Comparison of ENCODE assay signal across 8 cellular contexts in genomic region chr4:103198111-103198765, GRCh38. TPM values are rescaled to one million over a fixed set of nuclear protein-coding genes. Genes with fewer than 3 reads are reported as not detected.
DNase-seq lines count a peak whose midpoint lies in the region; ATAC-seq and TF ChIP-seq lines count a peak whose summit lies in the region.

Gene CENPE (minus strand): TSS chr4:103198343. CDS start chr4:103198319, 24 bp downstream.

- peaks cover 19% of the 10 kb centered on the region for H3K4me1 Mint-ChIP-seq in activated naive CD8-positive, alpha-beta T cell treated with anti-CD3 and anti-CD28 coated beads, Interleukin-2, amount 10 ng/mL, durations not matched to agents 7 days and 5 days

- H3K4me3 ChIP-seq in GM12865 (ENCODE audit: low read depth, low read length), result peak within 1 kb of the TSS; percentile 86
- peak within 1 kb of the TSS; percentile 52 to 82 (median 70) for H3K4me3 ChIP-seq in heart right ventricle
- peak within 1 kb of the TSS; percentile 87 for H3K4me3 ChIP-seq in upper lobe of right lung

- ATAC-seq in HG02642 (IDR thresholded peaks at IDR 0.05; ENCODE audit: poor library complexity, unreplicated experiment), result peak; percentile 98
- ATAC-seq in activated naive CD8-positive, alpha-beta T cell treated with anti-CD3 and anti-CD28 coated beads, Interleukin-2, amount 10 ng/mL, durations not matched to agents 7 days and 5 days (ENCODE audit: low read depth), result peak; percentile 89
- peak; percentile 92 to 99 (median 98) for ATAC-seq in heart right ventricle
- peak; percentile 96 for ATAC-seq in upper lobe of right lung

- peaks cover 5% of the 10 kb centered on the region for H3K27me3 Mint-ChIP-seq in activated naive CD8-positive, alpha-beta T cell treated with anti-CD3 and anti-CD28 coated beads, Interleukin-2, amount 10 ng/mL, durations not matched to agents 7 days and 5 days

- DNase-seq in GM12865 (ENCODE audit: low read depth) (peak; percentile 93), NCI-H1105 (lab: John Stamatoyannopoulos, UW) (peak; percentile 69), SW 1271 (lab: John Stamatoyannopoulos, UW) (peak; percentile 42 to 72), heart right ventricle (peak; percentile 85 to 89), posterior cingulate gyrus (peak; percentile 61 to 96 (median 78)), upper lobe of right lung (peak; percentile 92)
- peak; percentile 91 for DNase-seq in activated naive CD8-positive, alpha-beta T cell treated with anti-CD3 and anti-CD28 coated beads, Interleukin-2, amount 10 ng/mL, durations not matched to agents 7 days and 5 days

- H3K4me1 ChIP-seq in heart right ventricle, result peaks cover 0 to 16% (median 6%) of the 10 kb centered on the region in 9 donors
- H3K4me1 ChIP-seq in upper lobe of right lung, result no peaks in the 10 kb centered on the region

- TF ChIP-seq CTCF in GM12865 (IDR thresholded peaks at IDR 0.05; ENCODE audit: insufficient read depth, low read depth, low read length, missing control alignments), result no peak
- no peak for TF ChIP-seq CTCF in heart right ventricle (IDR thresholded peaks at IDR 0.05)
- TF ChIP-seq CTCF in upper lobe of right lung (IDR thresholded peaks at IDR 0.05), result no peak

- H3K9me3 Mint-ChIP-seq in activated naive CD8-positive, alpha-beta T cell treated with anti-CD3 and anti-CD28 coated beads, Interleukin-2, amount 10 ng/mL, durations not matched to agents 7 days and 5 days, result no peaks in the 10 kb centered on the region

- H3K36me3 Mint-ChIP-seq in activated naive CD8-positive, alpha-beta T cell treated with anti-CD3 and anti-CD28 coated beads, Interleukin-2, amount 10 ng/mL, durations not matched to agents 7 days and 5 days, result peaks cover 32% of the 10 kb centered on the region

- peak within 1 kb of the TSS in 8 of 10 donors; percentile 21 to 83 (median 60) for H3K27ac ChIP-seq in heart right ventricle
- peak within 1 kb of the TSS; percentile 76 for H3K27ac ChIP-seq in upper lobe of right lung

- intact Hi-C loops in heart right ventricle (cut with DNase I) (no loop called here), posterior cingulate gyrus (cut with DNase I) (no loop called here), upper lobe of right lung (cut with DNase I) (no loop called here)

- H3K9me3 ChIP-seq in heart right ventricle, result no peaks in the 10 kb centered on the region
- no peaks in the 10 kb centered on the region for H3K9me3 ChIP-seq in upper lobe of right lung

- H3K27ac Mint-ChIP-seq in activated naive CD8-positive, alpha-beta T cell treated with anti-CD3 and anti-CD28 coated beads, Interleukin-2, amount 10 ng/mL, durations not matched to agents 7 days and 5 days, result peak within 1 kb of the TSS; percentile 98

- peak within 1 kb of the TSS; percentile 90 for H3K4me3 Mint-ChIP-seq in activated naive CD8-positive, alpha-beta T cell treated with anti-CD3 and anti-CD28 coated beads, Interleukin-2, amount 10 ng/mL, durations not matched to agents 7 days and 5 days

- H3K36me3 ChIP-seq in heart right ventricle (peaks cover 0 to 22% (median 0%) of the 10 kb centered on the region in 9 donors), upper lobe of right lung (no peaks in the 10 kb centered on the region)

- WGBS in heart right ventricle, 2 donors, result 0 to 1% methylated on average over 44 of the region's 44 CpGs

- H3K27me3 ChIP-seq in heart right ventricle (peaks cover 0 to 5% (median 0%) of the 10 kb centered on the region in 7 donors), upper lobe of right lung (no peaks in the 10 kb centered on the region)

- POLR2A ChIA-PET in activated naive CD8-positive, alpha-beta T cell treated with anti-CD3 and anti-CD28 coated beads, Interleukin-2, amount 10 ng/mL, durations not matched to agents 7 days and 5 days (lab: Charles Lee), result no interaction called here

RNA-seq across cellular contexts. Expression of gene CENPE, which starts in this region (rescaled TPM):
- total RNA-seq in activated naive CD8-positive, alpha-beta T cell treated with anti-CD3 and anti-CD28 coated beads, Interleukin-2, amount 10 ng/mL, durations not matched to agents 7 days and 5 days, result 10 to 100 TPM; 44.7 to 51.4 TPM
- total RNA-seq in heart right ventricle (1 to 10 TPM in 3 of 10 donors, under 1 TPM in 7; 0.25 to 2.6 (median 0.72) TPM), upper lobe of right lung (0.78 TPM)
- under 1 TPM; 0.09 to 0.15 TPM for polyA plus RNA-seq in heart right ventricle

Comparison
In these comparisons a context has a peak if more than half of its experiments do, and no peak if none do; other contexts are left out.
1. Peak in every context shown above with its lines: DNase-seq, ATAC-seq, H3K4me3 ChIP-seq and H3K27ac ChIP-seq.
2. RNA of gene CENPE (total RNA-seq): 44.7 to 51.4 TPM in activated naive CD8-positive, alpha-beta T cell treated with anti-CD3 and anti-CD28 coated beads, Interleukin-2, amount 10 ng/mL, durations not matched to agents 7 days and 5 days; 0.25 to 2.6 TPM in heart right ventricle and 0.78 TPM in upper lobe of right lung (single experiment); every median in the first group is over 10 times any median in the second.
3. Peak in DNase-seq, ATAC-seq, H3K4me3 ChIP-seq and H3K27ac ChIP-seq in upper lobe of right lung; RNA of the gene not detected or under 1 TPM.